8 cellular contexts compared by ENCODE assay signal in the genomic region with DNA sequence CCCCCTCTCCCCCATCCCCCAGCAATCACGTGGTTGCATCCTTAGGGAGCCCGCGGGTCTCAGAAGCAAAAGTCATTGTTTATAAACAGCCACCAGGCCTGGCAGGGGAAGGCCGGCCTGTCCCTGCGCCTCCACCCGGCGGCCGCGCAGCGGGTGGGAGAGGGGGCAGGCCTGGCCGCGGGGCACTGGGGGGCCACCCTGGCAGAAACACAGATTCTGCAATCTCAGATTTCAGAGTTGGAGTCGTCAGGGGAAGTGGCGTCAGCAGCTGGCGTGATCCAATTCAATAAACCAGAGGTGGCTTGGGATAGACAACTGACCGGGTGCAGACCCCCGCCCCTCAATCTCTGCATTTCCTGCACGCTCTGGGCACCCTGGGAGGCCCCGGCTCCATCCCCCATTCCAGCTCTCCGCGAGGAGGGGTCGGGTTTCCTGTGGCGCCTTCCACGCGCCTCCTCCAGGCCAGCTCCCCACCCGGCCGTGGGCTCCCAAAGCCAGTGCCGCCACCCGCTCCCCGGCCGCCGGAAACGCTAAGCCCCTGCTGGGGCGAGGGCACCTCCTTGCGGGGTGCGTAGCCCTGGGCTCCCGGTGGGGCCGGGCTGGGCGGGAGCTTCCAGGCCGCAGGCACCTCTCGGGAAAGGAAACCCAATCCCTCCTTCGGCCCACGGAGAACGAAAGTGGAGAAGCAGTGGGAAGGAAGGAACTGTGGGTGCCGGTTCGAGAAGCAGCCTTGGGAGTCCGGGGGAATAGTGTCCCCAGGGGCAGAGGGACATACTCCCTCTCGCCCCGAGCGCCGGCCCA. TPM values are rescaled to one million over a fixed set of nuclear protein-coding genes. Genes with fewer than 3 reads are reported as not detected.
DNase-seq lines count a peak whose midpoint lies in the region; ATAC-seq and TF ChIP-seq lines count a peak whose summit lies in the region.

No MANE protein-coding gene starts in this region.

- H3K4me3 ChIP-seq in colonic mucosa, result peak overlapping the region; percentile 87
- H3K4me3 ChIP-seq in left lung, result peak overlapping the region; percentile 66 to 94

- H3K27ac ChIP-seq in colonic mucosa (peak overlapping the region; percentile 84), left lung (peak overlapping the region; percentile 63 to 75)

- DNase-seq in GM13977 (ENCODE audit: low spot score) (peak; percentile 64), NCI-H345 treated with DMSO at 0.1 percent for 48 hours (lab: John Stamatoyannopoulos, UW; ENCODE audit: unreplicated experiment) (peak; percentile 3), colonic mucosa (peak; percentile 54), left lung (peak in 1 of 2 donors; percentile 82), superior temporal gyrus (ENCODE audit: extremely low spot score) (peak; percentile 43), NCI-H1436 (lab: John Stamatoyannopoulos, UW) (no peak), GOT3 (lab: John Stamatoyannopoulos, UW) (no peak), NCI-H1694 (lab: John Stamatoyannopoulos, UW) (no peak)

- H3K9me3 ChIP-seq in colonic mucosa (no peaks in the 10 kb centered on the region), left lung (no peaks in the 10 kb centered on the region)

- ATAC-seq in left lung, result peak; percentile 21

- intact Hi-C loops in colonic mucosa (cut with DNase I) (no loop called here), left lung (cut with DNase I) (no loop called here)

- no peaks in the 10 kb centered on the region for H3K36me3 ChIP-seq in colonic mucosa
- H3K36me3 ChIP-seq in left lung, result no peaks in the 10 kb centered on the region

- TF ChIP-seq CTCF in GM13977 (IDR thresholded peaks at IDR 0.05; ENCODE audit: extremely low read depth, insufficient read depth, missing control alignments) (no peak), colonic mucosa (IDR thresholded peaks at IDR 0.05) (no peak), left lung (IDR thresholded peaks at IDR 0.05) (no peak)

- H3K9ac ChIP-seq in colonic mucosa (ENCODE audit: low read depth in 2 of 2, low read length in 2 of 2), result peak overlapping the region; percentile 85 to 95

- in situ Hi-C loops in GM13977 (cut with MboI; ENCODE audit: low pct_unique_long_range_greater_than_20kb, low sequenced_read_pairs, unreplicated experiment), result no loop called here

- H3K4me1 ChIP-seq in colonic mucosa, result no peaks in the 10 kb centered on the region
- peaks cover 4 to 17% of the 10 kb centered on the region in 2 donors for H3K4me1 ChIP-seq in left lung

- H3K27me3 ChIP-seq in colonic mucosa (no peaks in the 10 kb centered on the region), left lung (peaks cover 0 to 35% of the 10 kb centered on the region in 2 donors)

RNA-seq across cellular contexts. Expression of gene BIN1, which starts 1.1 kb away (rescaled TPM):
- 10 to 100 TPM; 38.5 to 60.8 TPM for total RNA-seq in colonic mucosa
- total RNA-seq in left lung, result 10 to 100 TPM; 32.0 to 36.0 TPM

Comparison
In these comparisons a context has a peak if more than half of its experiments do, and no peak if none do; other contexts are left out.
1. DNase-seq: peak in GM13977 (single experiment), NCI-H345 treated with DMSO at 0.1 percent for 48 hours (single experiment), colonic mucosa (single experiment) and superior temporal gyrus (single experiment); none in NCI-H1436 (single experiment), GOT3 (single experiment) and NCI-H1694 (single experiment).